In the genomic region with DNA sequence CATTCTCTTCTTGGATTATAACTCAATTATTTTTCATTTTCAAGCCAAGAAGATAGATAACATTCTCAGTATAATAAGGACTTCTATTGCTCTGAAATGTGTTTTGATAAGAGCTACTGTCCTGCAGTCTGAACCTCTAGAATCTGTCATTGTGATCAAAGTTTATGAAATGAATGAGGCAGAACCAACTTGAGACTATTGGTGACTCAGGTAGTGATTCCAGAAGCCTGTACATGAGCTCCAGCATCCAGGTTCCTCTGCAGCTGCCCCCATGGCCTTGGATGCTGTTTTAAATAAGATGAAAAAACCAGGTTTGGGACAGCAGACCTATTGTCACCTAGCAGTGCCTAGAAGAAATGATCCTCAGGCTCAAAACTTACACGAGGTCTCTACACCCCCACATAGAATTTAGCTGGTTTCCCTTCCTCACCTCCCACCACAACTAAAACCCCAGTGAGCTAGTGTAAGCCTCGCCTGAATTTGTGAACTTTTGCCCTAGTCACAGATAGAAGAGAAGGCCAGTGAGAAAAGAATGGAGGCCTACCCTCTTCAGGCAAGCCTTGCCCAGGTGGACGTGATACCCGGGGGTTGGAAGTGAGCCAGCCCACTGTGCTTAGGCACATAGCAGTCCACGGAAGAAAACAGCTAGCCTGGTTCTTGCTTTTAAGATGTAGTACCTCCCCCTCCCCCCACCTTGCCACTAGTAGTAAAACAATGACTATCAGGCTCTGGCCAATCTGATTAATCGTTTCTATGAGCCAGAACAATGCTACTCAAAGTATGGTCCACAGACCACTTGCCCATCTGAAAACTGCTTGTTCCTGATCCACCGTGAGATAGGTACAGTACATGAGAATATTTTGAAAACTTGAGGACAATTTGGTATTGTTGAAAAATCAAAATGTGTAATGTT, we compare ENCODE assay signal across 1 cellular context.
TF ChIP-seq lines count a peak whose summit lies in the region.

No MANE protein-coding gene starts in this region.

TF ChIP-seq in GM12878, 131 proteins besides CTCF, POLR2A, EP300 and RAD21 (continued from another document and continues in another):
- TF ChIP-seq, protein P1, sequence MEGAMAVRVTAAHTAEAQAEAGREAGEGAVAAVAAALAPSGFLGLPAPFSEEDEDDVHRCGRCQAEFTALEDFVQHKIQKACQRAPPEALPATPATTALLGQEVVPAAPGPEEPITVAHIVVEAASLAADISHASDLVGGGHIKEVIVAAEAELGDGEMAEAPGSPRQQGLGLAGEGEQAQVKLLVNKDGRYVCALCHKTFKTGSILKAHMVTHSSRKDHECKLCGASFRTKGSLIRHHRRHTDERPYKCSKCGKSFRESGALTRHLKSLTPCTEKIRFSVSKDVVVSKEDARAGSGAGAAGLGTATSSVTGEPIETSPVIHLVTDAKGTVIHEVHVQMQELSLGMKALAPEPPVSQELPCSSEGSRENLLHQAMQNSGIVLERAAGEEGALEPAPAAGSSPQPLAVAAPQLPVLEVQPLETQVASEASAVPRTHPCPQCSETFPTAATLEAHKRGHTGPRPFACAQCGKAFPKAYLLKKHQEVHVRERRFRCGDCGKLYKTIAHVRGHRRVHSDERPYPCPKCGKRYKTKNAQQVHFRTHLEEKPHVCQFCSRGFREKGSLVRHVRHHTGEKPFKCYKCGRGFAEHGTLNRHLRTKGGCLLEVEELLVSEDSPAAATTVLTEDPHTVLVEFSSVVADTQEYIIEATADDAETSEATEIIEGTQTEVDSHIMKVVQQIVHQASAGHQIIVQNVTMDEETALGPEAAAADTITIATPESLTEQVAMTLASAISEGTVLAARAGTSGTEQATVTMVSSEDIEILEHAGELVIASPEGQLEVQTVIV (IDR thresholded peaks at IDR 0.05; ENCODE audit: borderline replicate concordance, partially characterized antibody) = no peak
- TF ChIP-seq TBL1XR1 (IDR thresholded peaks at IDR 0.05; ENCODE audit: low read depth, low read length) = no peak
- TF ChIP-seq MYB (IDR thresholded peaks at IDR 0.05; ENCODE audit: borderline replicate concordance, low read depth, low read length) = no peak
- no peak for TF ChIP-seq TAF1 (IDR thresholded peaks at IDR 0.05; ENCODE audit: borderline replicate concordance, low read depth, low read length)
- TF ChIP-seq, protein P2, sequence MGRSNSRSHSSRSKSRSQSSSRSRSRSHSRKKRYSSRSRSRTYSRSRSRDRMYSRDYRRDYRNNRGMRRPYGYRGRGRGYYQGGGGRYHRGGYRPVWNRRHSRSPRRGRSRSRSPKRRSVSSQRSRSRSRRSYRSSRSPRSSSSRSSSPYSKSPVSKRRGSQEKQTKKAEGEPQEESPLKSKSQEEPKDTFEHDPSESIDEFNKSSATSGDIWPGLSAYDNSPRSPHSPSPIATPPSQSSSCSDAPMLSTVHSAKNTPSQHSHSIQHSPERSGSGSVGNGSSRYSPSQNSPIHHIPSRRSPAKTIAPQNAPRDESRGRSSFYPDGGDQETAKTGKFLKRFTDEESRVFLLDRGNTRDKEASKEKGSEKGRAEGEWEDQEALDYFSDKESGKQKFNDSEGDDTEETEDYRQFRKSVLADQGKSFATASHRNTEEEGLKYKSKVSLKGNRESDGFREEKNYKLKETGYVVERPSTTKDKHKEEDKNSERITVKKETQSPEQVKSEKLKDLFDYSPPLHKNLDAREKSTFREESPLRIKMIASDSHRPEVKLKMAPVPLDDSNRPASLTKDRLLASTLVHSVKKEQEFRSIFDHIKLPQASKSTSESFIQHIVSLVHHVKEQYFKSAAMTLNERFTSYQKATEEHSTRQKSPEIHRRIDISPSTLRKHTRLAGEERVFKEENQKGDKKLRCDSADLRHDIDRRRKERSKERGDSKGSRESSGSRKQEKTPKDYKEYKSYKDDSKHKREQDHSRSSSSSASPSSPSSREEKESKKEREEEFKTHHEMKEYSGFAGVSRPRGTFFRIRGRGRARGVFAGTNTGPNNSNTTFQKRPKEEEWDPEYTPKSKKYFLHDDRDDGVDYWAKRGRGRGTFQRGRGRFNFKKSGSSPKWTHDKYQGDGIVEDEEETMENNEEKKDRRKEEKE (IDR thresholded peaks at IDR 0.05) = no peak
- no peak for TF ChIP-seq SMAD5 (IDR thresholded peaks at IDR 0.05; ENCODE audit: low read depth)
- no peak for TF ChIP-seq FOXK2 (IDR thresholded peaks at IDR 0.05)
- no peak for TF ChIP-seq ZBED1 (IDR thresholded peaks at IDR 0.05; ENCODE audit: borderline replicate concordance)
- TF ChIP-seq KDM1A (IDR thresholded peaks at IDR 0.05; ENCODE audit: borderline replicate concordance) = no peak
- TF ChIP-seq BACH1 (IDR thresholded peaks at IDR 0.05; ENCODE audit: borderline replicate concordance) = no peak; the same call in 1 of the 2 replicates
- TF ChIP-seq ZNF217 (IDR thresholded peaks at IDR 0.05) = no peak
- TF ChIP-seq PAX8 (IDR thresholded peaks at IDR 0.05) = no peak
- TF ChIP-seq BRCA1 (IDR thresholded peaks at IDR 0.05; ENCODE audit: low read depth, low read length) = no peak
- TF ChIP-seq, protein P3, sequence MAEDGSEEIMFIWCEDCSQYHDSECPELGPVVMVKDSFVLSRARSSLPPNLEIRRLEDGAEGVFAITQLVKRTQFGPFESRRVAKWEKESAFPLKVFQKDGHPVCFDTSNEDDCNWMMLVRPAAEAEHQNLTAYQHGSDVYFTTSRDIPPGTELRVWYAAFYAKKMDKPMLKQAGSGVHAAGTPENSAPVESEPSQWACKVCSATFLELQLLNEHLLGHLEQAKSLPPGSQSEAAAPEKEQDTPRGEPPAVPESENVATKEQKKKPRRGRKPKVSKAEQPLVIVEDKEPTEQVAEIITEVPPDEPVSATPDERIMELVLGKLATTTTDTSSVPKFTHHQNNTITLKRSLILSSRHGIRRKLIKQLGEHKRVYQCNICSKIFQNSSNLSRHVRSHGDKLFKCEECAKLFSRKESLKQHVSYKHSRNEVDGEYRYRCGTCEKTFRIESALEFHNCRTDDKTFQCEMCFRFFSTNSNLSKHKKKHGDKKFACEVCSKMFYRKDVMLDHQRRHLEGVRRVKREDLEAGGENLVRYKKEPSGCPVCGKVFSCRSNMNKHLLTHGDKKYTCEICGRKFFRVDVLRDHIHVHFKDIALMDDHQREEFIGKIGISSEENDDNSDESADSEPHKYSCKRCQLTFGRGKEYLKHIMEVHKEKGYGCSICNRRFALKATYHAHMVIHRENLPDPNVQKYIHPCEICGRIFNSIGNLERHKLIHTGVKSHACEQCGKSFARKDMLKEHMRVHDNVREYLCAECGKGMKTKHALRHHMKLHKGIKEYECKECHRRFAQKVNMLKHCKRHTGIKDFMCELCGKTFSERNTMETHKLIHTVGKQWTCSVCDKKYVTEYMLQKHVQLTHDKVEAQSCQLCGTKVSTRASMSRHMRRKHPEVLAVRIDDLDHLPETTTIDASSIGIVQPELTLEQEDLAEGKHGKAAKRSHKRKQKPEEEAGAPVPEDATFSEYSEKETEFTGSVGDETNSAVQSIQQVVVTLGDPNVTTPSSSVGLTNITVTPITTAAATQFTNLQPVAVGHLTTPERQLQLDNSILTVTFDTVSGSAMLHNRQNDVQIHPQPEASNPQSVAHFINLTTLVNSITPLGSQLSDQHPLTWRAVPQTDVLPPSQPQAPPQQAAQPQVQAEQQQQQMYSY (CRISPR knock-in tag; IDR thresholded peaks at IDR 0.05) = no peak
- no peak for TF ChIP-seq ZSCAN29 (IDR thresholded peaks at IDR 0.05)
- TF ChIP-seq BCL11A (IDR thresholded peaks at IDR 0.05; ENCODE audit: low read depth, low read length) = 0 out of 2 replicates have a peak, but pooled peaks have one; percentile 29
- TF ChIP-seq, protein P4, sequence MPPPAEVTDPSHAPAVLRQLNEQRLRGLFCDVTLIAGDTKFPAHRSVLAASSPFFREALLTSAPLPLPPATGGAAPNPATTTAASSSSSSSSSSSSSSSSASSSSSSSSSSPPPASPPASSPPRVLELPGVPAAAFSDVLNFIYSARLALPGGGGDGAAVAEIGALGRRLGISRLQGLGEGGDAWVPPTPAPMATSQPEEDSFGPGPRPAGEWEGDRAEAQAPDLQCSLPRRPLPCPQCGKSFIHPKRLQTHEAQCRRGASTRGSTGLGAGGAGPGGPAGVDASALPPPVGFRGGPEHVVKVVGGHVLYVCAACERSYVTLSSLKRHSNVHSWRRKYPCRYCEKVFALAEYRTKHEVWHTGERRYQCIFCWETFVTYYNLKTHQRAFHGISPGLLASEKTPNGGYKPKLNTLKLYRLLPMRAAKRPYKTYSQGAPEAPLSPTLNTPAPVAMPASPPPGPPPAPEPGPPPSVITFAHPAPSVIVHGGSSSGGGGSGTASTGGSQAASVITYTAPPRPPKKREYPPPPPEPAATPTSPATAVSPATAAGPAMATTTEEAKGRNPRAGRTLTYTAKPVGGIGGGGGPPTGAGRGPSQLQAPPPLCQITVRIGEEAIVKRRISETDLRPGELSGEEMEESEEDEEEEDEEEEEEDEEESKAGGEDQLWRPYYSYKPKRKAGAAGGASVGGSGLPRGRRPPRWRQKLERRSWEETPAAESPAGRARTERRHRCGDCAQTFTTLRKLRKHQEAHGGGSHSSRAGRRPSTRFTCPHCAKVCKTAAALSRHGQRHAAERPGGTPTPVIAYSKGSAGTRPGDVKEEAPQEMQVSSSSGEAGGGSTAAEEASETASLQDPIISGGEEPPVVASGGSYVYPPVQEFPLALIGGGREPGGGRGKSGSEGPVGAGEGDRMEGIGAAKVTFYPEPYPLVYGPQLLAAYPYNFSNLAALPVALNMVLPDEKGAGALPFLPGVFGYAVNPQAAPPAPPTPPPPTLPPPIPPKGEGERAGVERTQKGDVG (CRISPR knock-in tag; IDR thresholded peaks at IDR 0.05) = no peak
- peak; percentile 74 for TF ChIP-seq RUNX3 (IDR thresholded peaks at IDR 0.05; ENCODE audit: low read length)
- TF ChIP-seq RFX5 (IDR thresholded peaks at IDR 0.05; ENCODE audit: low read depth, low read length) = no peak
- TF ChIP-seq IKZF1 (conservative IDR thresholded peaks at IDR 0.05) = peak; percentile 23; the same call in 1 of the 2 replicates
- TF ChIP-seq MTA3 (IDR thresholded peaks at IDR 0.05; ENCODE audit: borderline replicate concordance, low read length) = no peak
- no peak for TF ChIP-seq TCF12 (IDR thresholded peaks at IDR 0.05; ENCODE audit: low read depth, low read length)
- TF ChIP-seq STAT1 (conservative IDR thresholded peaks at IDR 0.05) = no peak
- no peak for TF ChIP-seq RAD51 (IDR thresholded peaks at IDR 0.05)
- TF ChIP-seq, protein P5, sequence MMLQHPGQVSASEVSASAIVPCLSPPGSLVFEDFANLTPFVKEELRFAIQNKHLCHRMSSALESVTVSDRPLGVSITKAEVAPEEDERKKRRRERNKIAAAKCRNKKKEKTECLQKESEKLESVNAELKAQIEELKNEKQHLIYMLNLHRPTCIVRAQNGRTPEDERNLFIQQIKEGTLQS (IDR thresholded peaks at IDR 0.05; ENCODE audit: borderline replicate concordance, extremely low read depth, low read depth, low read length) = no peak
- no peak for TF ChIP-seq PML (IDR thresholded peaks at IDR 0.05; ENCODE audit: low read length)
- TF ChIP-seq CHD1 (IDR thresholded peaks at IDR 0.05; ENCODE audit: low read depth, low read length) = no peak
- no peak for TF ChIP-seq ZNF274 (IDR thresholded peaks at IDR 0.05; ENCODE audit: insufficient read depth, insufficient read length)
- TF ChIP-seq, protein P6, sequence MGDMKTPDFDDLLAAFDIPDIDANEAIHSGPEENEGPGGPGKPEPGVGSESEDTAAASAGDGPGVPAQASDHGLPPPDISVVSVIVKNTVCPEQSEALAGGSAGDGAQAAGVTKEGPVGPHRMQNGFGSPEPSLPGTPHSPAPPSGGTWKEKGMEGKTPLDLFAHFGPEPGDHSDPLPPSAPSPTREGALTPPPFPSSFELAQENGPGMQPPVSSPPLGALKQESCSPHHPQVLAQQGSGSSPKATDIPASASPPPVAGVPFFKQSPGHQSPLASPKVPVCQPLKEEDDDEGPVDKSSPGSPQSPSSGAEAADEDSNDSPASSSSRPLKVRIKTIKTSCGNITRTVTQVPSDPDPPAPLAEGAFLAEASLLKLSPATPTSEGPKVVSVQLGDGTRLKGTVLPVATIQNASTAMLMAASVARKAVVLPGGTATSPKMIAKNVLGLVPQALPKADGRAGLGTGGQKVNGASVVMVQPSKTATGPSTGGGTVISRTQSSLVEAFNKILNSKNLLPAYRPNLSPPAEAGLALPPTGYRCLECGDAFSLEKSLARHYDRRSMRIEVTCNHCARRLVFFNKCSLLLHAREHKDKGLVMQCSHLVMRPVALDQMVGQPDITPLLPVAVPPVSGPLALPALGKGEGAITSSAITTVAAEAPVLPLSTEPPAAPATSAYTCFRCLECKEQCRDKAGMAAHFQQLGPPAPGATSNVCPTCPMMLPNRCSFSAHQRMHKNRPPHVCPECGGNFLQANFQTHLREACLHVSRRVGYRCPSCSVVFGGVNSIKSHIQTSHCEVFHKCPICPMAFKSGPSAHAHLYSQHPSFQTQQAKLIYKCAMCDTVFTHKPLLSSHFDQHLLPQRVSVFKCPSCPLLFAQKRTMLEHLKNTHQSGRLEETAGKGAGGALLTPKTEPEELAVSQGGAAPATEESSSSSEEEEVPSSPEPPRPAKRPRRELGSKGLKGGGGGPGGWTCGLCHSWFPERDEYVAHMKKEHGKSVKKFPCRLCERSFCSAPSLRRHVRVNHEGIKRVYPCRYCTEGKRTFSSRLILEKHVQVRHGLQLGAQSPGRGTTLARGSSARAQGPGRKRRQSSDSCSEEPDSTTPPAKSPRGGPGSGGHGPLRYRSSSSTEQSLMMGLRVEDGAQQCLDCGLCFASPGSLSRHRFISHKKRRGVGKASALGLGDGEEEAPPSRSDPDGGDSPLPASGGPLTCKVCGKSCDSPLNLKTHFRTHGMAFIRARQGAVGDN (IDR thresholded peaks at IDR 0.05) = no peak; the same call in none of the 2 replicates
- TF ChIP-seq CBFB (IDR thresholded peaks at IDR 0.05; ENCODE audit: low read depth) = no peak
- no peak; a peak in 2 of 4 replicates for TF ChIP-seq IKZF2 (IDR thresholded peaks at IDR 0.05)
- TF ChIP-seq, protein P7, sequence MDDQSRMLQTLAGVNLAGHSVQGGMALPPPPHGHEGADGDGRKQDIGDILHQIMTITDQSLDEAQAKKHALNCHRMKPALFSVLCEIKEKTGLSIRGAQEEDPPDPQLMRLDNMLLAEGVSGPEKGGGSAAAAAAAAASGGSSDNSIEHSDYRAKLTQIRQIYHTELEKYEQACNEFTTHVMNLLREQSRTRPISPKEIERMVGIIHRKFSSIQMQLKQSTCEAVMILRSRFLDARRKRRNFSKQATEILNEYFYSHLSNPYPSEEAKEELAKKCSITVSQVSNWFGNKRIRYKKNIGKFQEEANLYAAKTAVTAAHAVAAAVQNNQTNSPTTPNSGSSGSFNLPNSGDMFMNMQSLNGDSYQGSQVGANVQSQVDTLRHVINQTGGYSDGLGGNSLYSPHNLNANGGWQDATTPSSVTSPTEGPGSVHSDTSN (IDR thresholded peaks at IDR 0.05; ENCODE audit: insufficient replicate concordance, low read depth, low read length) = no peak
- no peak for TF ChIP-seq CHD4 (IDR thresholded peaks at IDR 0.05)
- TF ChIP-seq, protein P8, sequence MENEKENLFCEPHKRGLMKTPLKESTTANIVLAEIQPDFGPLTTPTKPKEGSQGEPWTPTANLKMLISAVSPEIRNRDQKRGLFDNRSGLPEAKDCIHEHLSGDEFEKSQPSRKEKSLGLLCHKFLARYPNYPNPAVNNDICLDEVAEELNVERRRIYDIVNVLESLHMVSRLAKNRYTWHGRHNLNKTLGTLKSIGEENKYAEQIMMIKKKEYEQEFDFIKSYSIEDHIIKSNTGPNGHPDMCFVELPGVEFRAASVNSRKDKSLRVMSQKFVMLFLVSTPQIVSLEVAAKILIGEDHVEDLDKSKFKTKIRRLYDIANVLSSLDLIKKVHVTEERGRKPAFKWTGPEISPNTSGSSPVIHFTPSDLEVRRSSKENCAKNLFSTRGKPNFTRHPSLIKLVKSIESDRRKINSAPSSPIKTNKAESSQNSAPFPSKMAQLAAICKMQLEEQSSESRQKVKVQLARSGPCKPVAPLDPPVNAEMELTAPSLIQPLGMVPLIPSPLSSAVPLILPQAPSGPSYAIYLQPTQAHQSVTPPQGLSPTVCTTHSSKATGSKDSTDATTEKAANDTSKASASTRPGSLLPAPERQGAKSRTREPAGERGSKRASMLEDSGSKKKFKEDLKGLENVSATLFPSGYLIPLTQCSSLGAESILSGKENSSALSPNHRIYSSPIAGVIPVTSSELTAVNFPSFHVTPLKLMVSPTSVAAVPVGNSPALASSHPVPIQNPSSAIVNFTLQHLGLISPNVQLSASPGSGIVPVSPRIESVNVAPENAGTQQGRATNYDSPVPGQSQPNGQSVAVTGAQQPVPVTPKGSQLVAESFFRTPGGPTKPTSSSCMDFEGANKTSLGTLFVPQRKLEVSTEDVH (IDR thresholded peaks at IDR 0.05; ENCODE audit: low read depth, partially characterized antibody) = no peak
